Comparison of ENCODE assay signal across 9 cellular contexts in genomic region chr2:19474128-19474527, GRCh38.
A peak's percentile ranks its signal among the peaks of the same experiment; 100 is the strongest.
DNase-seq lines count a peak whose midpoint lies in the region; ATAC-seq, FAIRE-seq and TF ChIP-seq lines count a peak whose summit lies in the region.
"Had no signal": no experiment of that assay in that cellular context is flagged by ENCODE, and none has a peak within 500 bp of the region (broad histone marks: within the 10 kb centered on the region; RNA-seq: fewer than 3 reads in every experiment).

No MANE protein-coding gene starts in this region.

- ATAC-seq in GM21825 (IDR thresholded peaks at IDR 0.05; ENCODE audit: unreplicated experiment) (peak; percentile 98), mucosa of descending colon (peak; percentile 31)

- no peaks in the 10 kb centered on the region for H3K36me3 Mint-ChIP-seq in activated T-helper 1 cell treated with anti-CD3 and anti-CD28 coated beads, Interleukin-12 subunit alpha, Interleukin-12 subunit beta, Interleukin-2, Interleukin-4 antibody, amounts not matched to agents 30 ng/mL and 10 ng/mL and 1 ng/mL, durations not matched to agents 14 hours and 24 hours and 36 hours (ENCODE audit: low read depth)

- H3K27ac Mint-ChIP-seq in activated T-helper 1 cell treated with anti-CD3 and anti-CD28 coated beads, Interleukin-12 subunit alpha, Interleukin-12 subunit beta, Interleukin-2, Interleukin-4 antibody, amounts not matched to agents 30 ng/mL and 10 ng/mL and 1 ng/mL, durations not matched to agents 14 hours and 24 hours and 36 hours = no peak overlapping the region

- intact Hi-C loops in activated T-helper 1 cell treated with anti-CD3 and anti-CD28 coated beads, Interleukin-12 subunit alpha, Interleukin-12 subunit beta, Interleukin-2, Interleukin-4 antibody, amounts not matched to agents 30 ng/mL and 10 ng/mL and 1 ng/mL, durations not matched to agents 14 hours and 24 hours and 36 hours (cut with micrococcal nuclease) = no loop called here
- intact Hi-C loops in mucosa of descending colon (cut with DNase I, micrococcal nuclease) = no loop called here

- peak; percentile 4 for DNase-seq in GM12891 (ENCODE audit: insufficient read length, low spot score)
- DNase-seq in LoVo (ENCODE audit: low spot score) = peak; percentile 50
- DNase-seq in activated T-helper 1 cell treated with anti-CD3 and anti-CD28 coated beads, Interleukin-12 subunit alpha, Interleukin-12 subunit beta, Interleukin-2, Interleukin-4 antibody, amounts not matched to agents 30 ng/mL and 10 ng/mL and 1 ng/mL, durations not matched to agents 14 hours and 24 hours and 36 hours (ENCODE audit: low spot score) = peak; percentile 61
- DNase-seq in mucosa of descending colon = peak in 1 of 3 donors; percentile 36
- DNase-seq in NCI-H82 treated with DMSO at 0.1 percent for 48 hours (lab: John Stamatoyannopoulos, UW; ENCODE audit: unreplicated experiment) = no peak
- no peak for DNase-seq in HuH-7.5 (ENCODE audit: low spot score)
- DNase-seq in occipital lobe (lab: John Stamatoyannopoulos, UW) = no peak
- DNase-seq: heart right ventricle had no signal

- H3K27me3 Mint-ChIP-seq in activated T-helper 1 cell treated with anti-CD3 and anti-CD28 coated beads, Interleukin-12 subunit alpha, Interleukin-12 subunit beta, Interleukin-2, Interleukin-4 antibody, amounts not matched to agents 30 ng/mL and 10 ng/mL and 1 ng/mL, durations not matched to agents 14 hours and 24 hours and 36 hours (ENCODE audit: insufficient read depth) = peaks cover 18% of the 10 kb centered on the region

- H3K9me3 ChIP-seq in mucosa of descending colon = no peaks in the 10 kb centered on the region
- H3K9me3 ChIP-seq: heart right ventricle had no signal

- H3K4me1 ChIP-seq in mucosa of descending colon (ENCODE audit: low read depth) = no peaks in the 10 kb centered on the region

- no peak overlapping the region for H3K4me3 ChIP-seq in mucosa of descending colon
- H3K4me3 ChIP-seq: heart right ventricle had no signal

- H3K9me3 Mint-ChIP-seq in activated T-helper 1 cell treated with anti-CD3 and anti-CD28 coated beads, Interleukin-12 subunit alpha, Interleukin-12 subunit beta, Interleukin-2, Interleukin-4 antibody, amounts not matched to agents 30 ng/mL and 10 ng/mL and 1 ng/mL, durations not matched to agents 14 hours and 24 hours and 36 hours = no peaks in the 10 kb centered on the region

- H3K36me3 ChIP-seq in mucosa of descending colon (ENCODE audit: low read depth) = no peaks in the 10 kb centered on the region
- H3K36me3 ChIP-seq: heart right ventricle had no signal

- no peak overlapping the region for H3K4me3 Mint-ChIP-seq in activated T-helper 1 cell treated with anti-CD3 and anti-CD28 coated beads, Interleukin-12 subunit alpha, Interleukin-12 subunit beta, Interleukin-2, Interleukin-4 antibody, amounts not matched to agents 30 ng/mL and 10 ng/mL and 1 ng/mL, durations not matched to agents 14 hours and 24 hours and 36 hours

- TF ChIP-seq POLR2A in GM12891 (IDR thresholded peaks at IDR 0.05; ENCODE audit: low read depth, low read length) = no peak

- H3K4me1 Mint-ChIP-seq in activated T-helper 1 cell treated with anti-CD3 and anti-CD28 coated beads, Interleukin-12 subunit alpha, Interleukin-12 subunit beta, Interleukin-2, Interleukin-4 antibody, amounts not matched to agents 30 ng/mL and 10 ng/mL and 1 ng/mL, durations not matched to agents 14 hours and 24 hours and 36 hours (ENCODE audit: low read depth) = peaks cover 13% of the 10 kb centered on the region

- TF ChIP-seq CTCF in mucosa of descending colon (IDR thresholded peaks at IDR 0.05) = no peak

- FAIRE-seq in GM12891 (lab: Jason Lieb, UNC) = peak; percentile 90

TF ChIP-seq in GM12891, 5 proteins besides CTCF, POLR2A, EP300 and RAD21:
- TF ChIP-seq TAF1 (IDR thresholded peaks at IDR 0.05; ENCODE audit: low read depth, low read length) = no peak
- peak; percentile 78 for TF ChIP-seq SPI1 (IDR thresholded peaks at IDR 0.05; ENCODE audit: low read depth, low read length)

Comparison
In these comparisons a context has a peak if more than half of its experiments do, and no peak if none do; other contexts are left out.
1. DNase-seq: peak in GM12891 (single experiment), LoVo (single experiment) and activated T-helper 1 cell treated with anti-CD3 and anti-CD28 coated beads, Interleukin-12 subunit alpha, Interleukin-12 subunit beta, Interleukin-2, Interleukin-4 antibody, amounts not matched to agents 30 ng/mL and 10 ng/mL and 1 ng/mL, durations not matched to agents 14 hours and 24 hours and 36 hours (single experiment); none in NCI-H82 treated with DMSO at 0.1 percent for 48 hours (single experiment), HuH-7.5 (single experiment) and occipital lobe (single experiment).